In genomic region chr19:13017306-13018036, GRCh38 we compare ENCODE assay signal across 14 cellular contexts. TPM values are rescaled to one million over a fixed set of nuclear protein-coding genes. Genes with fewer than 3 reads are reported as not detected.
DNase-seq lines count a peak whose midpoint lies in the region; ATAC-seq and TF ChIP-seq lines count a peak whose summit lies in the region.
"Had no signal": no experiment of that assay in that cellular context is flagged by ENCODE, and none has a peak within 500 bp of the region (broad histone marks: within the 10 kb centered on the region; RNA-seq: fewer than 3 reads in every experiment).

No MANE protein-coding gene starts in this region.

- H3K4me1 ChIP-seq in ACC112 (ENCODE audit: control insufficient read depth, insufficient read depth, low read length, unreplicated experiment): peaks cover 51% of the 10 kb centered on the region
- peaks cover 51% of the 10 kb centered on the region for H3K4me1 ChIP-seq in RWPE2 (ENCODE audit: insufficient read depth, poor library complexity, severe bottlenecking)

- no peak overlapping the region for H2AFZ ChIP-seq in ACC112 (ENCODE audit: low read length, unreplicated experiment)

- no peaks in the 10 kb centered on the region for H3K27me3 ChIP-seq in ACC112 (ENCODE audit: insufficient read depth, low read length)
- H3K27me3 ChIP-seq in RWPE2 (ENCODE audit: insufficient read depth, poor library complexity, severe bottlenecking): no peaks in the 10 kb centered on the region

- H3K79me2 ChIP-seq in ACC112 (ENCODE audit: control insufficient read depth, insufficient read depth, low read length, unreplicated experiment): peaks cover 84% of the 10 kb centered on the region

- H3K9me3 Mint-ChIP-seq in T-helper 2 cell treated with Interferon-gamma antibody and Interleukin-4, amounts not matched to agents 5 μg/mL and 100 μg/mL, for 36 hours: no peaks in the 10 kb centered on the region
- H3K9me3 Mint-ChIP-seq in Calu3 (ENCODE audit: low read depth, unreplicated experiment): no peaks in the 10 kb centered on the region
- H3K9me3 Mint-ChIP-seq: activated naive CD4-positive, alpha-beta T cell treated with anti-CD3 and anti-CD28 coated beads, Interleukin-2, amount 10 ng/mL, durations not matched to agents 7 days and 5 days had no signal

- H3K27ac ChIP-seq in ACC112 (ENCODE audit: low read depth, low read length) (peak overlapping the region; percentile 76), RWPE2 (ENCODE audit: poor library complexity, severe bottlenecking) (peak overlapping the region; percentile 84)

- H3K36me3 ChIP-seq in ACC112 (ENCODE audit: insufficient read depth, low read length) (no peaks in the 10 kb centered on the region), RWPE2 (ENCODE audit: low read depth) (no peaks in the 10 kb centered on the region)

- DNase-seq in RWPE2 (ENCODE audit: low spot score) (no peak), fibroblast of the aortic adventitia (ENCODE audit: low read depth) (peak; percentile 44), retina (peak; percentile 58), Calu3 (no peak)
- DNase-seq in T-helper 2 cell treated with Interferon-gamma antibody and Interleukin-4, amounts not matched to agents 5 μg/mL and 100 μg/mL, for 36 hours (ENCODE audit: low spot score): no peak
- DNase-seq: activated CD4-positive, alpha-beta T cell treated with anti-CD3 and anti-CD28 coated beads for 4 hours; activated naive CD4-positive, alpha-beta T cell treated with anti-CD3 and anti-CD28 coated beads, Interleukin-2, amount 10 ng/mL, durations not matched to agents 7 days and 5 days; effector memory CD4-positive, alpha-beta T cell; immature natural killer cell; NCI-H226; SHP77 had no signal

- H3K27ac Mint-ChIP-seq in T-helper 2 cell treated with Interferon-gamma antibody and Interleukin-4, amounts not matched to agents 5 μg/mL and 100 μg/mL, for 36 hours: no peak overlapping the region
- H3K27ac Mint-ChIP-seq in Calu3 (ENCODE audit: unreplicated experiment): no peak overlapping the region
- H3K27ac Mint-ChIP-seq: activated naive CD4-positive, alpha-beta T cell treated with anti-CD3 and anti-CD28 coated beads, Interleukin-2, amount 10 ng/mL, durations not matched to agents 7 days and 5 days; immature natural killer cell had no signal

- BruUV-seq in Calu3 (replicated peaks; lab: Mats Ljungman, UMichigan): no TSS peak

- peaks cover 10% of the 10 kb centered on the region for H3K4me1 Mint-ChIP-seq in T-helper 2 cell treated with Interferon-gamma antibody and Interleukin-4, amounts not matched to agents 5 μg/mL and 100 μg/mL, for 36 hours (ENCODE audit: low read depth)
- H3K4me1 Mint-ChIP-seq in Calu3 (ENCODE audit: low read depth, unreplicated experiment): no peaks in the 10 kb centered on the region

- CTCF ChIA-PET in Calu3 (lab: Charles Lee): no interaction called here

- ATAC-seq in RWPE2 (ENCODE audit: low read depth): no peak
- ATAC-seq in GM21381 (IDR thresholded peaks at IDR 0.05; ENCODE audit: unreplicated experiment): no peak
- ATAC-seq in GM21786 (IDR thresholded peaks at IDR 0.05; ENCODE audit: unreplicated experiment): no peak

- no peaks in the 10 kb centered on the region for H3K36me3 Mint-ChIP-seq in T-helper 2 cell treated with Interferon-gamma antibody and Interleukin-4, amounts not matched to agents 5 μg/mL and 100 μg/mL, for 36 hours (ENCODE audit: low read depth)
- peaks cover 5% of the 10 kb centered on the region for H3K36me3 Mint-ChIP-seq in Calu3 (ENCODE audit: insufficient read depth, unreplicated experiment)
- H3K36me3 Mint-ChIP-seq: immature natural killer cell had no signal

- TF ChIP-seq CTCF in RWPE2 (IDR thresholded peaks at IDR 0.05; ENCODE audit: poor library complexity, severe bottlenecking): no peak
- TF ChIP-seq CTCF in fibroblast of the aortic adventitia (IDR thresholded peaks at IDR 0.05; ENCODE audit: insufficient read depth, low read length): no peak
- TF ChIP-seq CTCF in Calu3 (IDR thresholded peaks at IDR 0.05; ENCODE audit: unreplicated experiment): no peak

- intact Hi-C loops in Calu3 (cut with micrococcal nuclease; ENCODE audit: unreplicated experiment): no loop called here

- H3K27me3 Mint-ChIP-seq in T-helper 2 cell treated with Interferon-gamma antibody and Interleukin-4, amounts not matched to agents 5 μg/mL and 100 μg/mL, for 36 hours (ENCODE audit: low read depth): peaks cover 75% of the 10 kb centered on the region
- H3K27me3 Mint-ChIP-seq in Calu3 (ENCODE audit: unreplicated experiment): no peaks in the 10 kb centered on the region

- no peak overlapping the region for H3K4me3 Mint-ChIP-seq in T-helper 2 cell treated with Interferon-gamma antibody and Interleukin-4, amounts not matched to agents 5 μg/mL and 100 μg/mL, for 36 hours
- H3K4me3 Mint-ChIP-seq in Calu3 (ENCODE audit: low read depth, unreplicated experiment): no peak overlapping the region
- H3K4me3 Mint-ChIP-seq: activated naive CD4-positive, alpha-beta T cell treated with anti-CD3 and anti-CD28 coated beads, Interleukin-2, amount 10 ng/mL, durations not matched to agents 7 days and 5 days; immature natural killer cell had no signal

- no peaks in the 10 kb centered on the region for H3K9me3 ChIP-seq in RWPE2 (ENCODE audit: severe bottlenecking)

- H3K4me3 ChIP-seq in ACC112 (ENCODE audit: low read depth, low read length) (peak overlapping the region; percentile 66), RWPE2 (ENCODE audit: severe bottlenecking) (no peak overlapping the region), fibroblast of the aortic adventitia (ENCODE audit: low read depth, low read length) (peak overlapping the region; percentile 52)

RNA-seq across cellular contexts. Expression of gene NFIX, which starts 22.2 kb away (rescaled TPM):
- 68.0 and 160 TPM in 2 replicates for total RNA-seq in fibroblast of the aortic adventitia (ENCODE audit: low replicate concordance)
- total RNA-seq in Calu3 (2022): 16.4 and 21.9 TPM in 2 replicates

RNA-seq across cellular contexts. Expression of gene DAND5, which starts 48.1 kb away (rescaled TPM):
- 0.18 TPM in 1 of 2 replicates, not detected in the other for total RNA-seq in fibroblast of the aortic adventitia (ENCODE audit: low replicate concordance)
- total RNA-seq in Calu3 (2022): 0.21 and 0.47 TPM in 2 replicates

Comparison
In these comparisons a context has a peak if more than half of its experiments do, and no peak if none do; other contexts are left out.
1. DNase-seq: peak in fibroblast of the aortic adventitia (single experiment) and retina (single experiment); none in RWPE2 (single experiment), T-helper 2 cell treated with Interferon-gamma antibody and Interleukin-4, amounts not matched to agents 5 μg/mL and 100 μg/mL, for 36 hours (single experiment) and Calu3 (single experiment).